8 cellular contexts compared by ENCODE assay signal in the genomic region with DNA sequence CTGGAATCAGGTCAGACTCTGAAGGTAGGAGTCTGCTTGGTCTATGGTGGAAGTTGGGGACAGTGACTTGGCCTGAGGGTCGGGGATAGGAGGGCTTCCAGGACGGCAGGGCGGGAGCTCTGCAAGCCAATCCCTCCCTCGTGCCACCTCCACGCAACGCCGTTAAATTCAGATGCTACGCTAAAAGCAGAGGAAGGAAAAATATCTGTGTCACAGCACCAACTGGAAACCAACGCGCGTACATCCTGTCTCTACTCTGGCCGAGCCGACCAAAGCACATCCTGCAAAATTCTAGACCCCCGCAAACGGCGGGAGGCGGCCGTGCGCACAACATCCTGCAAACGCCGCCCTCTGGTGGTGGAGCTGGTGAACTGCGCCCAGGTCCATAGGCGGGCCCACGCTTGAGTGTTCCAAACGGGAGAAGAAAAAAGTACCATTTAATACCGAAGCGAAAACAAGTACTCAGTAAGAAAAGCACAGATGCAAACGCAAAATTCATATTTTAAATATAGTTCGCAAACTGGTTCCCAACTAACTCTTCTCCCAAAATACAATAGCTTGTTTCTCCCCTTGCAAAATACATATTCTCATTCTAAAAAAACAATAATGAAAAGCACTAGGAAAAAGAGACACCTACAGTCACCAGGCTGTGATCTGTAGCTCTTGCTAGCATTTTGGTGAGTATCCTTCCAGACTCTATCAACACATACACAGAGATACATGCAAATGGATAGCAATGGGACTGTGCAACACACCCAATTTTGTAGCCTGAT. TPM values are rescaled to one million over a fixed set of nuclear protein-coding genes. Genes with fewer than 3 reads are reported as not detected.
DNase-seq lines count a peak whose midpoint lies in the region; ATAC-seq and TF ChIP-seq lines count a peak whose summit lies in the region.

No MANE protein-coding gene starts in this region.

- peaks cover 25% of the 10 kb centered on the region for H3K27me3 Mint-ChIP-seq in activated CD4-positive, alpha-beta memory T cell treated with anti-CD3 and anti-CD28 coated beads for 36 hours

- no peak overlapping the region for H3K4me3 ChIP-seq in A673 (ENCODE audit: low read depth, low read length, poor library complexity, severe bottlenecking)

- no peak overlapping the region for H3K27ac Mint-ChIP-seq in activated CD4-positive, alpha-beta memory T cell treated with anti-CD3 and anti-CD28 coated beads for 36 hours

- no peaks in the 10 kb centered on the region for H3K36me3 Mint-ChIP-seq in activated CD4-positive, alpha-beta memory T cell treated with anti-CD3 and anti-CD28 coated beads for 36 hours

- peak; percentile 99 for TF ChIP-seq CTCF in A673 (conservative IDR thresholded peaks at IDR 0.05; ENCODE audit: low read depth, low read length)

- H3K27me3 ChIP-seq in A673 (replicated peaks; ENCODE audit: insufficient read depth, low read depth, low read length, poor library complexity), result no peaks in the 10 kb centered on the region

- H3K4me3 Mint-ChIP-seq in activated CD4-positive, alpha-beta memory T cell treated with anti-CD3 and anti-CD28 coated beads for 36 hours, result peak overlapping the region; percentile 16

- CTCF ChIA-PET in A673 (lab: Charles Lee), result interaction anchor here (0.7 to 3.1 kb wide), 7 partner anchors 8 to 387 kb away, joined by 3 to 19 read pairs (median 5); no protein-coding TSS in a partner anchor
- CTCF ChIA-PET in activated CD4-positive, alpha-beta memory T cell treated with anti-CD3 and anti-CD28 coated beads for 36 hours (lab: Charles Lee), result interaction anchor here (0.6 to 4.1 kb wide), 31 partner anchors 8 to 429 kb away, joined by 3 to 61 read pairs (median 4); a partner anchor contains a TSS

- no peaks in the 10 kb centered on the region for H3K36me3 ChIP-seq in A673 (ENCODE audit: insufficient read depth, low read length, poor library complexity, severe bottlenecking)

- peaks cover 3% of the 10 kb centered on the region for H3K9me3 Mint-ChIP-seq in activated CD4-positive, alpha-beta memory T cell treated with anti-CD3 and anti-CD28 coated beads for 36 hours

- DNase-seq in A673 (ENCODE audit: low spot score) (peak; percentile 87), NCI-H345 treated with DMSO at 0.1 percent for 48 hours (lab: John Stamatoyannopoulos, UW; ENCODE audit: unreplicated experiment) (peak; percentile 53), lung microvascular endothelial cell (ENCODE audit: low read depth in 2 of 2) (peak; percentile 62 to 90)
- peak; percentile 84 for DNase-seq in activated CD4-positive, alpha-beta memory T cell treated with anti-CD3 and anti-CD28 coated beads for 36 hours
- peak; percentile 59 for DNase-seq in effector CD4-positive, alpha-beta T cell
- DNase-seq in stimulated activated CD8-positive, alpha-beta memory T cell treated with anti-CD3 and anti-CD28 coated beads, Interleukin-12 subunit alpha, Interleukin-12 subunit beta, amount 100 ng/mL, for 1 hour (ENCODE audit: low read depth), result peak; percentile 60

- ATAC-seq in GM18511 (IDR thresholded peaks at IDR 0.05; ENCODE audit: unreplicated experiment) (peak; percentile 93), HG03095 (IDR thresholded peaks at IDR 0.05; ENCODE audit: unreplicated experiment) (peak; percentile 80)

- H3K4me1 ChIP-seq in A673 (ENCODE audit: insufficient read depth, low read length, poor library complexity, severe bottlenecking), result peaks cover 5% of the 10 kb centered on the region

- peaks cover 18% of the 10 kb centered on the region for H3K4me1 Mint-ChIP-seq in activated CD4-positive, alpha-beta memory T cell treated with anti-CD3 and anti-CD28 coated beads for 36 hours (ENCODE audit: low read depth)

- H3K9me3 ChIP-seq in A673 (ENCODE audit: low read depth, low read length, poor library complexity, severe bottlenecking), result no peaks in the 10 kb centered on the region

- BruUV-seq in A673 (replicated peaks; lab: Mats Ljungman, UMichigan), result no TSS peak

- POLR2A ChIA-PET in A673 (lab: Charles Lee; ENCODE audit: low non-redundant PET), result no interaction called here
- POLR2A ChIA-PET in activated CD4-positive, alpha-beta memory T cell treated with anti-CD3 and anti-CD28 coated beads for 36 hours (lab: Charles Lee), result no interaction called here

- intact Hi-C loops in A673 (cut with micrococcal nuclease; ENCODE audit: unreplicated experiment), result loop anchor here (1.0 kb wide), 1 partner anchor 106 kb away; no protein-coding TSS in a partner anchor
- intact Hi-C loops in activated CD4-positive, alpha-beta memory T cell treated with anti-CD3 and anti-CD28 coated beads for 36 hours (cut with micrococcal nuclease), result loop anchor here (1.0 to 2.0 kb wide), 2 partner anchors 45 to 106 kb away; a partner anchor contains a TSS

- no peak overlapping the region for H3K27ac ChIP-seq in A673 (ENCODE audit: low read depth, low read length, poor library complexity, severe bottlenecking)

RNA-seq across cellular contexts. Expression of a gene that starts 45.7 kb away (rescaled TPM):
- total RNA-seq in A673 (2021) (1.4 and 1.5 TPM in 2 replicates), lung microvascular endothelial cell (0.44 and 0.79 TPM in 2 replicates)
- under 1 TPM; 0.40 to 0.41 TPM for total RNA-seq in activated CD4-positive, alpha-beta memory T cell treated with anti-CD3 and anti-CD28 coated beads for 36 hours
